Comparison of ENCODE assay signal across 4 cellular contexts in the genomic region with DNA sequence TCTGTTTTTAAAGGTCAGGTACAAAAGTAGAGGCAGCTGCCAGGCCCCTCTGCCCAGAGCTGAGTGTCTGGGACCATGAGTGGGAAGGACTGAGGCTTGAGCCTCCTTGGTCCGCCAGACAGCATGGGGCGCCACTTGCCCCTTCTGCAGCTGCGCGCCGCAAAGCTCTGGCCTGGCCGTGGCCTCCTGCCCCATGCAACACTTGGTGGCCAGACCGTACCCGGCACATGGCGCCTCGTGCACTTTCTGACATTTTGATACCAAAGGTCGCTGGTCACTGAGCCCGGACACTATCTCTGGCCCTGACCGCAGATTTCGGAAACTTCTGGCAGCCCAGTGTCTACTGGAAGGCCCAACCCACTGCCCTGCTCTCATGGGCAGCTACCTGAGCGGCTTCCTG. TPM values are rescaled to one million over a fixed set of nuclear protein-coding genes. Genes with fewer than 3 reads are reported as not detected.
"Had no signal": no experiment of that assay in that cellular context is flagged by ENCODE, and none has a peak within 500 bp of the region (broad histone marks: within the 10 kb centered on the region; RNA-seq: fewer than 3 reads in every experiment).

No MANE protein-coding gene starts in this region.

- H3K4me3 ChIP-seq: GM12878 had no signal

- ATAC-seq: GM12878 had no signal

- DNase-seq: GDM1, GF-D8 had no signal

RNA-seq across cellular contexts. Expression of a gene that starts 18.6 kb away (rescaled TPM):
- total RNA-seq: G401 had no signal

RNA-seq across cellular contexts. Expression of a gene that starts 45.3 kb away (rescaled TPM):
- total RNA-seq: G401, GM12878 had no signal
